Comparison of ENCODE assay signal across 9 cellular contexts in genomic region chr7:138023618-138024333, GRCh38. TPM values are rescaled to one million over a fixed set of nuclear protein-coding genes. Genes with fewer than 3 reads are reported as not detected.
DNase-seq lines count a peak whose midpoint lies in the region; ATAC-seq and TF ChIP-seq lines count a peak whose summit lies in the region.
"Had no signal": no experiment of that assay in that cellular context is flagged by ENCODE, and none has a peak within 500 bp of the region (broad histone marks: within the 10 kb centered on the region; RNA-seq: fewer than 3 reads in every experiment).

No MANE protein-coding gene starts in this region.

- CTCF ChIA-PET in activated B cell treated with CpG ODN at 0.5 μM for 24 hours (lab: Charles Lee) = interaction anchor here (0.8 to 1.3 kb wide), 4 partner anchors 8 to 121 kb away, joined by 3 to 4 read pairs (median 4); partner anchors contain the start of gene CREB3L2
- CTCF ChIA-PET in CD4-positive, alpha-beta T cell (lab: Charles Lee) = no interaction called here

- H3K27ac Mint-ChIP-seq in activated B cell treated with CpG ODN at 0.5 μM for 24 hours (peak overlapping the region; percentile 26), osteocyte (ENCODE audit: unreplicated experiment) (no peak overlapping the region)
- no peak overlapping the region for H3K27ac Mint-ChIP-seq in CD4-positive, alpha-beta T cell

- H3K27me3 Mint-ChIP-seq in activated B cell treated with CpG ODN at 0.5 μM for 24 hours = no peaks in the 10 kb centered on the region
- H3K27me3 Mint-ChIP-seq in osteocyte (ENCODE audit: unreplicated experiment) = peaks cover 17% of the 10 kb centered on the region
- H3K27me3 Mint-ChIP-seq in CD4-positive, alpha-beta T cell = no peaks in the 10 kb centered on the region

- TF ChIP-seq CTCF in activated B cell treated with CpG ODN at 0.5 μM for 24 hours (IDR thresholded peaks at IDR 0.05) = no peak
- TF ChIP-seq CTCF in osteocyte (IDR thresholded peaks at IDR 0.05) = no peak
- no peak for TF ChIP-seq CTCF in CD4-positive, alpha-beta T cell (IDR thresholded peaks at IDR 0.05)

- ATAC-seq in GM18519 (IDR thresholded peaks at IDR 0.05; ENCODE audit: low FRiP score, unreplicated experiment) (peak; percentile 87), GM19463 (IDR thresholded peaks at IDR 0.05; ENCODE audit: unreplicated experiment) (peak; percentile 74), HG03045 (IDR thresholded peaks at IDR 0.05; ENCODE audit: unreplicated experiment) (peak; percentile 66), activated B cell treated with CpG ODN at 0.5 μM for 24 hours (ENCODE audit: low read depth) (peak; percentile 73)
- no peak for ATAC-seq in CD4-positive, alpha-beta T cell (ENCODE audit: poor library complexity)
- ATAC-seq: lower lobe of right lung had no signal

- intact Hi-C loops in activated B cell treated with CpG ODN at 0.5 μM for 24 hours (cut with micrococcal nuclease) = loop anchor here (2.0 kb wide), 1 partner anchor 21 kb away; the partner anchor contains the start of gene CREB3L2
- intact Hi-C loops in CD4-positive, alpha-beta T cell (cut with DNase I, micrococcal nuclease) = no loop called here

- TF ChIP-seq POLR2A in erythroblast (IDR thresholded peaks at IDR 0.05; ENCODE audit: low read length) = no peak

- H3K9me3 ChIP-seq in CD4-positive, alpha-beta T cell (ENCODE audit: control insufficient read depth, low read length) = no peaks in the 10 kb centered on the region
- H3K9me3 ChIP-seq: lower lobe of right lung had no signal

- no peaks in the 10 kb centered on the region for H3K27me3 ChIP-seq in CD4-positive, alpha-beta T cell (ENCODE audit: control insufficient read depth, insufficient read depth, low read length)
- H3K27me3 ChIP-seq: spleen had no signal

- H3K4me3 Mint-ChIP-seq in activated B cell treated with CpG ODN at 0.5 μM for 24 hours = peak overlapping the region; percentile 17
- no peak overlapping the region for H3K4me3 Mint-ChIP-seq in osteocyte (ENCODE audit: unreplicated experiment)
- no peak overlapping the region for H3K4me3 Mint-ChIP-seq in CD4-positive, alpha-beta T cell

- H3K36me3 Mint-ChIP-seq in activated B cell treated with CpG ODN at 0.5 μM for 24 hours (ENCODE audit: low read depth) (peaks cover 4% of the 10 kb centered on the region), osteocyte (ENCODE audit: unreplicated experiment) (no peaks in the 10 kb centered on the region)
- H3K36me3 Mint-ChIP-seq in CD4-positive, alpha-beta T cell (ENCODE audit: low read depth) = no peaks in the 10 kb centered on the region

- DNase-seq in activated B cell treated with CpG ODN at 0.5 μM for 24 hours = no peak
- DNase-seq in osteocyte (ENCODE audit: extremely low spot score, unreplicated experiment) = no peak
- no peak for DNase-seq in CD4-positive, alpha-beta T cell
- no peak for DNase-seq in erythroblast (lab: John Stamatoyannopoulos, UW)
- DNase-seq: lower lobe of right lung, spleen had no signal

- H3K27ac ChIP-seq in CD4-positive, alpha-beta T cell (ENCODE audit: low read depth, low read length) = no peak overlapping the region
- H3K27ac ChIP-seq: lower lobe of right lung had no signal

- peaks cover 7% of the 10 kb centered on the region for H3K9me3 Mint-ChIP-seq in activated B cell treated with CpG ODN at 0.5 μM for 24 hours
- no peaks in the 10 kb centered on the region for H3K9me3 Mint-ChIP-seq in osteocyte (ENCODE audit: unreplicated experiment)
- peaks cover 4% of the 10 kb centered on the region for H3K9me3 Mint-ChIP-seq in CD4-positive, alpha-beta T cell

- POLR2A ChIA-PET in activated B cell treated with CpG ODN at 0.5 μM for 24 hours (lab: Charles Lee) = no interaction called here
- POLR2A ChIA-PET in CD4-positive, alpha-beta T cell (lab: Charles Lee) = no interaction called here

- peaks cover 52% of the 10 kb centered on the region for H3K4me1 Mint-ChIP-seq in activated B cell treated with CpG ODN at 0.5 μM for 24 hours
- no peaks in the 10 kb centered on the region for H3K4me1 Mint-ChIP-seq in osteocyte (ENCODE audit: unreplicated experiment)
- no peaks in the 10 kb centered on the region for H3K4me1 Mint-ChIP-seq in CD4-positive, alpha-beta T cell (ENCODE audit: low read depth)

RNA-seq across cellular contexts. Expression of gene CREB3L2, which starts 21.9 kb away (rescaled TPM):
- total RNA-seq in activated B cell treated with CpG ODN at 0.5 μM for 24 hours = 16.6 and 21.7 TPM in 2 replicates
- total RNA-seq in osteocyte = 143 and 144 TPM in 2 replicates
- total RNA-seq in CD4-positive, alpha-beta T cell = 10 to 100 TPM; 11.7 to 12.9 TPM

RNA-seq across cellular contexts. Expression of gene AKR1D1, which starts 52.5 kb away (rescaled TPM):
- total RNA-seq in activated B cell treated with CpG ODN at 0.5 μM for 24 hours = not detected in 2 replicates
- total RNA-seq in osteocyte = not detected in 2 replicates
- total RNA-seq in CD4-positive, alpha-beta T cell = not detected
- total RNA-seq: lower lobe of right lung had no signal
